In the genomic region with DNA sequence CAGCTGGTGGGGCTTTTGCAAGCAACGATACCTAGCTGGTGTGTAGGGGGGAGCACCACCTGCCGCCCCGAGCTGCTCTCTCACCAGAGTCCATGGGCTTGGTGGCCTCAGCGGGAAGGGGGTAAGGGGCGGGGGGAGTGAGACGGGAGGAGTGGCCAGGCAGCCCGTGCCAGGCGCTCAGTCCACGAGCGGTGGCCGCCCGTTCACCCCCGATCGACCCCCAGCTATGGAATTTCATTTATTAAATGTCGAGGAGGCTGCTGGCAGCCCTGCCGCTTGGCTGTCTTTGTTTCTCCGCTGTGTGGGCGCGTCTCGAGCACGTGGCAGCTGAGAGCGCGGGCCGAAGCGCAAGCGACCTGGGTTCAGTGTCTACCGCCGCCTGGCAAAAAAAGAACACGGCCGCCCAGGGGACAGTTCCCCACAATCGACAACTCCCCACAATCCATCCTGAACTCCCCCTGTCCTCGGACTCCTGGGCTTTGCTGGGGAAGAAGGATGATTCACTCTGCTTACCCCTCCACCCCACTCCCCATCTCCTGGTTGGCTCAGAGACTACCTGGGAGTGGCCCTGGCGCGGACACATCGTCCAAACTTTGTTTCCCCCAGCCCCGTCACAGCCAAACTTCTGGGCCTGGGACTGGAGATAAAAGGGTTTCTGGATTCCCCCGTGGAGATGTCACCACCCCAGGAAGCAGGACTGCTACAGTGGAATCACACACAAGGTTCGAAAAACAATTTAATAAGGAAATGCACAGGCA, we compare ENCODE assay signal across 8 cellular contexts. TPM values are rescaled to one million over a fixed set of nuclear protein-coding genes. Genes with fewer than 3 reads are reported as not detected.
DNase-seq lines count a peak whose midpoint lies in the region; ATAC-seq and TF ChIP-seq lines count a peak whose summit lies in the region.

No MANE protein-coding gene starts in this region.

- H3K9me3 Mint-ChIP-seq in activated T-cell treated with anti-CD3 and anti-CD28 coated beads, Interleukin-2, amount 50 U/mL, for 4 hours = no peaks in the 10 kb centered on the region

- H3K4me1 ChIP-seq in foreskin keratinocyte = peaks cover 12% of the 10 kb centered on the region

- H3K27me3 Mint-ChIP-seq in activated T-cell treated with anti-CD3 and anti-CD28 coated beads, Interleukin-2, amount 50 U/mL, for 4 hours (ENCODE audit: low read depth) = no peaks in the 10 kb centered on the region

- no peak overlapping the region for H3K27ac ChIP-seq in foreskin keratinocyte

- no peak for TF ChIP-seq CTCF in foreskin keratinocyte (conservative IDR thresholded peaks at IDR 0.05)
- TF ChIP-seq CTCF in omental fat pad (IDR thresholded peaks at IDR 0.05) = no peak

- H3K4me1 Mint-ChIP-seq in activated T-cell treated with anti-CD3 and anti-CD28 coated beads, Interleukin-2, amount 50 U/mL, for 4 hours (ENCODE audit: low read depth) = peaks cover 53% of the 10 kb centered on the region

- H3K36me3 Mint-ChIP-seq in activated T-cell treated with anti-CD3 and anti-CD28 coated beads, Interleukin-2, amount 50 U/mL, for 4 hours (ENCODE audit: insufficient read depth) = no peaks in the 10 kb centered on the region

- peak overlapping the region; percentile 73 for H3K4me3 Mint-ChIP-seq in activated T-cell treated with anti-CD3 and anti-CD28 coated beads, Interleukin-2, amount 50 U/mL, for 4 hours

- H3K27me3 ChIP-seq in foreskin keratinocyte = no peaks in the 10 kb centered on the region

- peak in 2 of 3 experiments; percentile 84 to 90 for DNase-seq in NCI-H1417 (lab: John Stamatoyannopoulos, UW)
- DNase-seq in NCI-H1417 treated with DMSO at 0.1 percent for 48 hours (lab: John Stamatoyannopoulos, UW) = no peak
- peak; percentile 57 for DNase-seq in NCI-H2196 (lab: John Stamatoyannopoulos, UW; ENCODE audit: unreplicated experiment)
- DNase-seq in activated T-cell treated with anti-CD3 and anti-CD28 coated beads, Interleukin-2, amount 50 U/mL, for 4 hours = peak; percentile 46
- DNase-seq in foreskin keratinocyte = peak; percentile 50 to 77
- no peak for DNase-seq in omental fat pad (ENCODE audit: low spot score)
- no peak for DNase-seq in central memory CD4-positive, alpha-beta T cell

- ATAC-seq in activated T-cell treated with anti-CD3 and anti-CD28 coated beads, Interleukin-2, amount 50 U/mL, for 4 hours = no peak
- ATAC-seq in foreskin keratinocyte (peak; percentile 28), omental fat pad (ENCODE audit: low FRiP score) (peak; percentile 57), HG02852 (IDR thresholded peaks at IDR 0.05; ENCODE audit: unreplicated experiment) (no peak)

RNA-seq across cellular contexts. Expression of a gene that starts 1.7 kb away (rescaled TPM):
- total RNA-seq in activated T-cell treated with anti-CD3 and anti-CD28 coated beads, Interleukin-2, amount 50 U/mL, for 4 hours = 10 to 100 TPM; 79.3 to 91.3 (median 90.8) TPM
- total RNA-seq in foreskin keratinocyte (49.9 and 57.6 TPM in 2 replicates), omental fat pad (10 to 100 TPM; 24.4 to 73.6 (median 37.3) TPM)
- polyA plus RNA-seq in foreskin keratinocyte = 41.6 and 50.5 TPM in 2 replicates

RNA-seq across cellular contexts. Expression of a gene that starts 1.8 kb away (rescaled TPM):
- 10 to 100 TPM; 33.3 to 40.7 (median 40.4) TPM for total RNA-seq in activated T-cell treated with anti-CD3 and anti-CD28 coated beads, Interleukin-2, amount 50 U/mL, for 4 hours
- total RNA-seq in foreskin keratinocyte (9.2 and 11.7 TPM in 2 replicates), omental fat pad (10 to 100 TPM in 3 of 4 donors, 1 to 10 TPM in 1; 9.2 to 18.3 (median 13.2) TPM)
- 6.6 and 7.4 TPM in 2 replicates for polyA plus RNA-seq in foreskin keratinocyte

RNA-seq across cellular contexts. Expression of a gene that starts 22.7 kb away (rescaled TPM):
- 10 to 100 TPM; 40.9 to 53.9 (median 42.1) TPM for total RNA-seq in activated T-cell treated with anti-CD3 and anti-CD28 coated beads, Interleukin-2, amount 50 U/mL, for 4 hours
- total RNA-seq in foreskin keratinocyte = 35.1 and 38.5 TPM in 2 replicates
- 43.4 and 46.5 TPM in 2 replicates for polyA plus RNA-seq in foreskin keratinocyte
- total RNA-seq in omental fat pad = 100 to 1,000 TPM in 1 of 4 donors, 10 to 100 TPM in 3; 65.0 to 122 (median 72.6) TPM

RNA-seq across cellular contexts. Expression of a gene that starts 24.3 kb away (rescaled TPM):
- 10 to 100 TPM in 1 of 3 donors, 1 to 10 TPM in 2; 7.6 to 10.6 (median 9.9) TPM for total RNA-seq in activated T-cell treated with anti-CD3 and anti-CD28 coated beads, Interleukin-2, amount 50 U/mL, for 4 hours
- total RNA-seq in foreskin keratinocyte (7.5 and 8.9 TPM in 2 replicates), omental fat pad (10 to 100 TPM; 21.6 to 55.2 (median 25.2) TPM)
- 5.5 and 6.1 TPM in 2 replicates for polyA plus RNA-seq in foreskin keratinocyte

RNA-seq across cellular contexts. Expression of a gene that starts 31.6 kb away (rescaled TPM):
- total RNA-seq in activated T-cell treated with anti-CD3 and anti-CD28 coated beads, Interleukin-2, amount 50 U/mL, for 4 hours = 10 to 100 TPM in 2 of 3 donors, 1 to 10 TPM in 1; 9.8 to 12.3 (median 11.8) TPM
- total RNA-seq in foreskin keratinocyte (23.0 and 37.6 TPM in 2 replicates), omental fat pad (10 to 100 TPM; 10.7 to 45.9 (median 14.1) TPM)
- polyA plus RNA-seq in foreskin keratinocyte = 19.3 and 33.1 TPM in 2 replicates

Comparison
In these comparisons a context has a peak if more than half of its experiments do, and no peak if none do; other contexts are left out.
1. DNase-seq: peak in NCI-H1417 (2 of 3), NCI-H2196 (single experiment), activated T-cell treated with anti-CD3 and anti-CD28 coated beads, Interleukin-2, amount 50 U/mL, for 4 hours (single experiment) and foreskin keratinocyte (2 of 2); none in NCI-H1417 treated with DMSO at 0.1 percent for 48 hours (single experiment), omental fat pad (single experiment) and central memory CD4-positive, alpha-beta T cell (single experiment).
2. ATAC-seq: peak in foreskin keratinocyte (single experiment) and omental fat pad (single experiment); none in activated T-cell treated with anti-CD3 and anti-CD28 coated beads, Interleukin-2, amount 50 U/mL, for 4 hours (0 of 2) and HG02852 (single experiment).